Comparison of ENCODE assay signal across 1 cellular context in genomic region chr1:153778824-153779519, GRCh38.
TF ChIP-seq lines count a peak whose summit lies in the region.

No MANE protein-coding gene starts in this region.

TF ChIP-seq in WTC11, 78 proteins besides CTCF, POLR2A, EP300 and RAD21:
- TF ChIP-seq NFATC4 (CRISPR knock-in tag; IDR thresholded peaks at IDR 0.05) (no peak), CDX4 (CRISPR knock-in tag; IDR thresholded peaks at IDR 0.05; ENCODE audit: borderline replicate concordance) (no peak), GTF2I (CRISPR knock-in tag; conservative IDR thresholded peaks at IDR 0.05) (no peak), CREM (CRISPR knock-in tag; IDR thresholded peaks at IDR 0.05) (no peak), ZNF532 (CRISPR knock-in tag; IDR thresholded peaks at IDR 0.05; ENCODE audit: borderline replicate concordance) (no peak), ATF1 (CRISPR knock-in tag; IDR thresholded peaks at IDR 0.05) (no peak), ZNF396 (CRISPR knock-in tag; IDR thresholded peaks at IDR 0.05; ENCODE audit: borderline replicate concordance) (no peak), USF1 (CRISPR knock-in tag; IDR thresholded peaks at IDR 0.05) (no peak), HMGXB4 (CRISPR knock-in tag; IDR thresholded peaks at IDR 0.05) (no peak), ZBTB21 (CRISPR knock-in tag; IDR thresholded peaks at IDR 0.05; ENCODE audit: borderline replicate concordance) (no peak), ATF2 (CRISPR knock-in tag; IDR thresholded peaks at IDR 0.05; ENCODE audit: borderline replicate concordance, low read depth) (no peak), ATF3 (CRISPR knock-in tag; conservative IDR thresholded peaks at IDR 0.05) (no peak), EMX1 (CRISPR knock-in tag; IDR thresholded peaks at IDR 0.05) (no peak), AR (CRISPR knock-in tag; IDR thresholded peaks at IDR 0.05) (no peak), PREB (CRISPR knock-in tag; IDR thresholded peaks at IDR 0.05; ENCODE audit: borderline replicate concordance) (no peak), FOXP1 (CRISPR knock-in tag; IDR thresholded peaks at IDR 0.05; ENCODE audit: borderline replicate concordance) (no peak), IRF1 (CRISPR knock-in tag; IDR thresholded peaks at IDR 0.05) (no peak)
